16 cellular contexts compared by ENCODE assay signal in genomic region chr9:124908098-124908497, GRCh38. TPM values are rescaled to one million over a fixed set of nuclear protein-coding genes. Genes with fewer than 3 reads are reported as not detected.
A peak's percentile ranks its signal among the peaks of the same experiment; 100 is the strongest.
DNase-seq lines count a peak whose midpoint lies in the region; ATAC-seq, FAIRE-seq and TF ChIP-seq lines count a peak whose summit lies in the region.
"Had no signal": no experiment of that assay in that cellular context is flagged by ENCODE, and none has a peak within 500 bp of the region (broad histone marks: within the 10 kb centered on the region; RNA-seq: fewer than 3 reads in every experiment).

No MANE protein-coding gene starts in this region.

- no peaks in the 10 kb centered on the region for H3K9me3 ChIP-seq in K562 (replicated peaks; ENCODE audit: control insufficient read depth, insufficient read depth, low read depth, low read length)
- H3K9me3 ChIP-seq in GM23248 (ENCODE audit: low read depth), result no peaks in the 10 kb centered on the region
- H3K9me3 ChIP-seq: HAP-1 had no signal

- H3F3A ChIP-seq in GM23248 (ENCODE audit: insufficient read depth), result peaks cover 1% of the 10 kb centered on the region; the same call in 1 of the 2 replicates

- no peaks in the 10 kb centered on the region for H3K9me2 ChIP-seq in GM23248 (ENCODE audit: insufficient read depth)

- TF ChIP-seq RAD21 in K562 (CRISPR knock-in tag; conservative IDR thresholded peaks at IDR 0.05 in 1 of 2, IDR thresholded peaks at IDR 0.05 in 1 of 2), result no peak

- no peak overlapping the region for H3K4me3 Mint-ChIP-seq in progenitor cell of endocrine pancreas (ENCODE audit: low read depth)
- H3K4me3 Mint-ChIP-seq: CD14-positive monocyte had no signal

- no peaks in the 10 kb centered on the region for H3K9me1 ChIP-seq in K562 (ENCODE audit: control insufficient read depth, insufficient read depth, low read length)

- TF ChIP-seq CTCF in NB4 (IDR thresholded peaks at IDR 0.05; ENCODE audit: low read depth, low read length) (no peak), K562 (IDR thresholded peaks at IDR 0.05 in 2 of 3, conservative IDR thresholded peaks at IDR 0.05 in 1 of 3; ENCODE audit: insufficient read depth in 2 of 3, low read depth in 1 of 3, low read length in 3 of 3) (no peak), progenitor cell of endocrine pancreas (IDR thresholded peaks at IDR 0.05; ENCODE audit: unreplicated experiment) (no peak)

- H3K36me3 Mint-ChIP-seq in progenitor cell of endocrine pancreas (ENCODE audit: insufficient read depth), result peaks cover 22% of the 10 kb centered on the region

- no peak for TF ChIP-seq POLR2A in NB4 (IDR thresholded peaks at IDR 0.05; ENCODE audit: extremely low read depth, insufficient read length)
- no peak for TF ChIP-seq POLR2A in K562 (conservative IDR thresholded peaks at IDR 0.05)

- in situ Hi-C loops in K562 (cut with MboI) (no loop called here), GM23248 (cut with MboI) (no loop called here)

- no peaks in the 10 kb centered on the region for H3K9me3 Mint-ChIP-seq in progenitor cell of endocrine pancreas (ENCODE audit: low read depth)
- H3K9me3 Mint-ChIP-seq: CD14-positive monocyte had no signal

- 77% methylated on average over 2 of the region's 2 CpGs for WGBS in K562 (ENCODE audit: insufficient coverage, low coverage, missing lambda C conversion rate)
- 95 to 98% methylated on average over 2 of the region's 2 CpGs for WGBS in GM23248 (ENCODE audit: low coverage in 1 of 2, low lambda C conversion rate in 2 of 2, missing lambda C conversion rate in 2 of 2), 2 experiments

- peak overlapping the region; percentile 32 for H3K27ac Mint-ChIP-seq in progenitor cell of endocrine pancreas

- CTCF ChIA-PET in K562 (lab: Yijun Ruan, JAX; ENCODE audit: low intra/inter-chr PET ratio), result no interaction called here

- H4K20me1 ChIP-seq in K562 (replicated peaks; ENCODE audit: control insufficient read depth, insufficient read depth, low read length), result no peaks in the 10 kb centered on the region
- no peaks in the 10 kb centered on the region for H4K20me1 ChIP-seq in GM23248 (ENCODE audit: insufficient read depth)

- DNase-seq in NB4 (ENCODE audit: low read depth) (peak; percentile 46), K562 (ENCODE audit: extremely low read depth in 1 of 4, low spot score in 3 of 4) (no peak), progenitor cell of endocrine pancreas (ENCODE audit: low spot score, unreplicated experiment) (no peak), GM23248 (no peak), NCI-H748 treated with DMSO at 0.1 percent for 48 hours (lab: John Stamatoyannopoulos, UW) (no peak)
- DNase-seq: DMS53 had no signal

- no peak overlapping the region for H3K4me3 ChIP-seq in NB4 (ENCODE audit: low read depth, low read length)
- H3K4me3 ChIP-seq in K562, result no peak overlapping the region
- no peak overlapping the region for H3K4me3 ChIP-seq in GM23248
- H3K4me3 ChIP-seq: HAP-1 had no signal

- H3K27ac ChIP-seq in K562 (ENCODE audit: extremely low read depth, low read depth, low read length) (no peak overlapping the region), GM23248 (no peak overlapping the region)

- no peak overlapping the region for H3K4me2 ChIP-seq in K562 (ENCODE audit: insufficient read depth, low read length)
- no peak overlapping the region for H3K4me2 ChIP-seq in GM23248 (ENCODE audit: unreplicated experiment)

- ATAC-seq in K562, result no peak
- no peak for ATAC-seq in GM18502 (IDR thresholded peaks at IDR 0.05; ENCODE audit: poor library complexity, unreplicated experiment)
- ATAC-seq: HepG2 had no signal

- H3K27me3 ChIP-seq in K562 (ENCODE audit: control insufficient read depth in 2 of 2, insufficient read depth in 2 of 2, low read length in 2 of 2) (no peaks in the 10 kb centered on the region), GM23248 (replicated peaks; ENCODE audit: insufficient read depth) (no peaks in the 10 kb centered on the region)

- H3K9ac ChIP-seq in K562 (ENCODE audit: insufficient read depth in 1 of 2, low read depth in 2 of 2, low read length in 2 of 2), result no peak overlapping the region
- H3K9ac ChIP-seq in GM23248, result no peak overlapping the region

- H3K79me2 ChIP-seq in K562 (ENCODE audit: control insufficient read depth, insufficient read depth, low read length) (no peaks in the 10 kb centered on the region), GM23248 (ENCODE audit: insufficient read depth) (no peaks in the 10 kb centered on the region)

- H2AFZ ChIP-seq in K562 (ENCODE audit: low read depth, low read length) (no peak overlapping the region), GM23248 (no peak overlapping the region)

- no TSS peak for BruUV-seq in K562 (replicated peaks; lab: Mats Ljungman, UMichigan)

- H3K36me3 ChIP-seq in K562 (ENCODE audit: control insufficient read depth, insufficient read depth, low read length) (peaks cover 36% of the 10 kb centered on the region), GM23248 (ENCODE audit: low read depth) (peaks cover 16% of the 10 kb centered on the region; the same call in 1 of the 2 replicates)

- TF ChIP-seq EP300 in K562 (IDR thresholded peaks at IDR 0.05; ENCODE audit: low read length), result no peak

- H3K27me3 Mint-ChIP-seq in progenitor cell of endocrine pancreas, result no peaks in the 10 kb centered on the region

- intact Hi-C loops in K562 (cut with micrococcal nuclease), result no loop called here

- POLR2A ChIA-PET in K562 (lab: Yijun Ruan, JAX), result interaction anchor here (0.6 to 1.7 kb wide), 3 partner anchors 8 to 90 kb away, joined by 3 to 9 read pairs (median 3); no protein-coding TSS in a partner anchor

- peaks cover 10% of the 10 kb centered on the region for H3K4me1 Mint-ChIP-seq in progenitor cell of endocrine pancreas (ENCODE audit: low read depth)
- H3K4me1 Mint-ChIP-seq: CD14-positive monocyte had no signal

- peak; percentile 15 for FAIRE-seq in K562 (lab: Jason Lieb, UNC)
- FAIRE-seq: GM18507, H1, HepG2, HTR-8/SVneo had no signal

- peaks cover 4 to 17% of the 10 kb centered on the region in 2 experiments; a peak in 4 of 5 replicates for H3K4me1 ChIP-seq in K562 (replicated peaks in 1 of 2; ENCODE audit: control insufficient read depth in 2 of 2, insufficient read depth in 2 of 2, low read length in 2 of 2)
- no peaks in the 10 kb centered on the region for H3K4me1 ChIP-seq in GM23248 (ENCODE audit: insufficient read depth)
- H3K4me1 ChIP-seq: HAP-1 had no signal

RNA-seq across cellular contexts. Expression of gene GOLGA1, which starts 32.8 kb away (rescaled TPM):
- 51.0 and 72.8 TPM in 2 replicates for total RNA-seq in K562 (2011; cell fraction: chromatin; rRNA removed; ENCODE audit: low replicate concordance)
- total RNA-seq in K562 (2011; cell fraction: nucleolus; rRNA removed), result 14.2 and 14.7 TPM in 2 replicates
- total RNA-seq in K562 (2011; cell fraction: nucleoplasm; rRNA removed), result 34.2 and 46.8 TPM in 2 replicates
- total RNA-seq in K562 (2014; rRNA removed) (8.5 and 9.6 TPM in 2 replicates), K562 (2014; rRNA removed; fragmentation: Illumina TruSeq; extraction: Trizol) (7.3 and 10.2 TPM in 2 replicates), K562 (2015; rRNA removed; fragmentation: Illumina TruSeq; extraction: Trizol) (7.4 and 7.9 TPM in 2 replicates), K562 (2021) (9.5 and 10.5 TPM in 2 replicates), progenitor cell of endocrine pancreas (19.4 and 20.9 TPM in 2 replicates)
- polyA plus RNA-seq in K562 (2011; rRNA removed) (15.9 and 18.9 TPM in 2 replicates), K562 (2014; fragmentation: Illumina TruSeq; extraction: Trizol) (6.6 and 8.5 TPM in 2 replicates), K562 (2014; fragmentation: Nextera tagmentation; extraction: Ambion mirVana) (1 to 10 TPM; 2.9 to 3.9 TPM), K562 (2014; rRNA removed) (11.0 and 11.8 TPM in 2 replicates), GM23248 (2016; fragmentation: Nextera tagmentation; extraction: Ambion mirVana) (15.3 and 17.1 TPM in 2 replicates)
- polyA plus RNA-seq in K562 (2011; cell fraction: cytosol; rRNA removed), result 7.2 and 10.9 TPM in 2 replicates
- polyA plus RNA-seq in K562 (2011; cell fraction: nucleus; rRNA removed), result 54.3 and 62.6 TPM in 2 replicates
- 4.6 and 9.1 TPM in 2 replicates for polyA plus RNA-seq in K562 (2012)
- 24.1 and 24.7 TPM in 2 replicates for polyA minus RNA-seq in K562 (2011; rRNA and poly(A)+ RNA removed)
- polyA minus RNA-seq in K562 (2011; cell fraction: cytosol; rRNA and poly(A)+ RNA removed), result 2.7 and 8.6 TPM in 2 replicates
- polyA minus RNA-seq in K562 (2011; cell fraction: nucleus; rRNA and poly(A)+ RNA removed), result 10.9 and 15.9 TPM in 2 replicates
- 12.4 and 18.1 TPM in 2 replicates for total RNA-seq in GM23248 (2014; rRNA removed; shearing (Covaris generic))

RNA-seq across cellular contexts. Expression of gene ARPC5L, which starts 46.2 kb away (rescaled TPM):
- total RNA-seq in K562 (2011; cell fraction: chromatin; rRNA removed; ENCODE audit: low replicate concordance), result 58.8 and 69.4 TPM in 2 replicates
- 35.7 and 42.4 TPM in 2 replicates for total RNA-seq in K562 (2011; cell fraction: nucleolus; rRNA removed)
- 46.7 and 58.8 TPM in 2 replicates for total RNA-seq in K562 (2011; cell fraction: nucleoplasm; rRNA removed)
- total RNA-seq in K562 (2014; rRNA removed) (63.8 and 64.3 TPM in 2 replicates), K562 (2014; rRNA removed; fragmentation: Illumina TruSeq; extraction: Trizol) (56.8 and 63.7 TPM in 2 replicates), K562 (2015; rRNA removed; fragmentation: Illumina TruSeq; extraction: Trizol) (63.9 and 64.1 TPM in 2 replicates), K562 (2021) (58.1 and 65.2 TPM in 2 replicates), progenitor cell of endocrine pancreas (36.6 and 36.9 TPM in 2 replicates)
- polyA plus RNA-seq in K562 (2011; rRNA removed) (62.9 and 89.7 TPM in 2 replicates), K562 (2014; fragmentation: Illumina TruSeq; extraction: Trizol) (50.7 and 51.8 TPM in 2 replicates), K562 (2014; fragmentation: Nextera tagmentation; extraction: Ambion mirVana) (10 to 100 TPM; 25.4 to 26.3 TPM), K562 (2014; rRNA removed) (111 and 113 TPM in 2 replicates), GM23248 (2016; fragmentation: Nextera tagmentation; extraction: Ambion mirVana) (75.0 and 77.6 TPM in 2 replicates)
- polyA plus RNA-seq in K562 (2011; cell fraction: cytosol; rRNA removed), result 44.8 TPM in 2 replicates
- 26.6 and 32.7 TPM in 2 replicates for polyA plus RNA-seq in K562 (2011; cell fraction: nucleus; rRNA removed)
- 58.5 and 69.9 TPM in 2 replicates for polyA plus RNA-seq in K562 (2012)
- polyA minus RNA-seq in K562 (2011; rRNA and poly(A)+ RNA removed), result 42.7 and 53.5 TPM in 2 replicates
- polyA minus RNA-seq in K562 (2011; cell fraction: cytosol; rRNA and poly(A)+ RNA removed), result 15.4 and 22.6 TPM in 2 replicates
- 12.3 and 12.5 TPM in 2 replicates for polyA minus RNA-seq in K562 (2011; cell fraction: nucleus; rRNA and poly(A)+ RNA removed)
- total RNA-seq in GM23248 (2014; rRNA removed; shearing (Covaris generic)), result 21.9 and 31.5 TPM in 2 replicates

RNA-seq across cellular contexts. Expression of gene RPL35, which starts 46.3 kb away (rescaled TPM):
- total RNA-seq in K562 (2011; cell fraction: chromatin; rRNA removed; ENCODE audit: low replicate concordance), result 82.3 and 233 TPM in 2 replicates
- 710 and 759 TPM in 2 replicates for total RNA-seq in K562 (2011; cell fraction: nucleolus; rRNA removed)
- total RNA-seq in K562 (2011; cell fraction: nucleoplasm; rRNA removed), result 556 and 654 TPM in 2 replicates
- total RNA-seq in K562 (2014; rRNA removed) (3,379 and 5,070 TPM in 2 replicates), K562 (2014; rRNA removed; fragmentation: Illumina TruSeq; extraction: Trizol) (1,284 and 1,755 TPM in 2 replicates), K562 (2015; rRNA removed; fragmentation: Illumina TruSeq; extraction: Trizol) (3,383 and 3,546 TPM in 2 replicates), K562 (2021) (2,106 and 2,300 TPM in 2 replicates), progenitor cell of endocrine pancreas (1,027 and 1,077 TPM in 2 replicates)
- polyA plus RNA-seq in K562 (2011; rRNA removed) (2,343 and 2,530 TPM in 2 replicates), K562 (2014; fragmentation: Illumina TruSeq; extraction: Trizol) (3,405 and 3,414 TPM in 2 replicates), K562 (2014; fragmentation: Nextera tagmentation; extraction: Ambion mirVana) (1,000 to 10,000 TPM; 4,709 to 5,101 TPM), K562 (2014; rRNA removed) (4,604 and 5,028 TPM in 2 replicates), GM23248 (2016; fragmentation: Nextera tagmentation; extraction: Ambion mirVana) (1,193 and 1,202 TPM in 2 replicates)
- polyA plus RNA-seq in K562 (2011; cell fraction: cytosol; rRNA removed), result 2,634 and 3,242 TPM in 2 replicates
- polyA plus RNA-seq in K562 (2011; cell fraction: nucleus; rRNA removed), result 2,032 and 2,780 TPM in 2 replicates
- 2,776 and 4,833 TPM in 2 replicates for polyA plus RNA-seq in K562 (2012)
- polyA minus RNA-seq in K562 (2011; rRNA and poly(A)+ RNA removed), result 286 and 426 TPM in 2 replicates
- polyA minus RNA-seq in K562 (2011; cell fraction: cytosol; rRNA and poly(A)+ RNA removed), result 256 and 334 TPM in 2 replicates
- 214 and 338 TPM in 2 replicates for polyA minus RNA-seq in K562 (2011; cell fraction: nucleus; rRNA and poly(A)+ RNA removed)
- total RNA-seq in GM23248 (2014; rRNA removed; shearing (Covaris generic)), result 1,199 and 1,347 TPM in 2 replicates

RNA-seq across cellular contexts. Expression of gene WDR38, which starts 54.8 kb away (rescaled TPM):
- not detected in 2 replicates for total RNA-seq in K562 (2011; cell fraction: chromatin; rRNA removed; ENCODE audit: low replicate concordance)
- total RNA-seq in K562 (2011; cell fraction: nucleolus; rRNA removed), result not detected in 2 replicates
- not detected in 2 replicates for total RNA-seq in K562 (2011; cell fraction: nucleoplasm; rRNA removed)
- total RNA-seq in K562 (2014; rRNA removed) (not detected in 2 replicates), K562 (2014; rRNA removed; fragmentation: Illumina TruSeq; extraction: Trizol) (not detected in 2 replicates), K562 (2015; rRNA removed; fragmentation: Illumina TruSeq; extraction: Trizol) (not detected in 2 replicates), K562 (2021) (not detected in 2 replicates), progenitor cell of endocrine pancreas (not detected in 2 replicates)
- polyA plus RNA-seq in K562 (2011; rRNA removed) (not detected in 2 replicates), K562 (2014; fragmentation: Illumina TruSeq; extraction: Trizol) (not detected in 2 replicates), K562 (2014; fragmentation: Nextera tagmentation; extraction: Ambion mirVana) (not detected), K562 (2014; rRNA removed) (not detected in 2 replicates), GM23248 (2016; fragmentation: Nextera tagmentation; extraction: Ambion mirVana) (not detected in 2 replicates)
- not detected in 2 replicates for polyA plus RNA-seq in K562 (2011; cell fraction: cytosol; rRNA removed)
- polyA plus RNA-seq in K562 (2011; cell fraction: nucleus; rRNA removed), result not detected in 2 replicates
- polyA plus RNA-seq in K562 (2012), result 0.05 TPM in 1 of 2 replicates, not detected in the other
- not detected in 2 replicates for polyA minus RNA-seq in K562 (2011; rRNA and poly(A)+ RNA removed)
- not detected in 2 replicates for polyA minus RNA-seq in K562 (2011; cell fraction: cytosol; rRNA and poly(A)+ RNA removed)
- not detected in 2 replicates for polyA minus RNA-seq in K562 (2011; cell fraction: nucleus; rRNA and poly(A)+ RNA removed)
- total RNA-seq in GM23248 (2014; rRNA removed; shearing (Covaris generic)), result not detected in 2 replicates
- total RNA-seq: A673, Daoy, H1, HepG2 had no signal
- polyA plus RNA-seq: BJ, CD14-positive monocyte, H1, HepG2 had no signal
